ENCODE assay signal across 9 cellular contexts in genomic region chr1:234978397-234979291, GRCh38.
DNase-seq lines count a peak whose midpoint lies in the region; ATAC-seq and TF ChIP-seq lines count a peak whose summit lies in the region.
"Had no signal": no experiment of that assay in that cellular context is flagged by ENCODE, and none has a peak within 500 bp of the region (broad histone marks: within the 10 kb centered on the region; RNA-seq: fewer than 3 reads in every experiment).

No MANE protein-coding gene starts in this region.

- no peaks in the 10 kb centered on the region for H3K27me3 Mint-ChIP-seq in endodermal cell (ENCODE audit: insufficient read depth)
- no peaks in the 10 kb centered on the region for H3K27me3 Mint-ChIP-seq in naive thymus-derived CD8-positive, alpha-beta T cell

- DNase-seq in DMS79 treated with DMSO at 0.1 percent for 48 hours (lab: John Stamatoyannopoulos, UW) (peak; percentile 29), DMS79 (lab: John Stamatoyannopoulos, UW) (no peak), HCEC 1CT (peak; percentile 97), NCI-H1436 (lab: John Stamatoyannopoulos, UW) (peak; percentile 58), endodermal cell (no peak), upper lobe of right lung (peak; percentile 80)
- peak; percentile 31 for DNase-seq in activated CD4-positive, alpha-beta T cell treated with anti-CD3 and anti-CD28 coated beads for 1 hour
- DNase-seq in naive thymus-derived CD8-positive, alpha-beta T cell: peak in 1 of 10 donors; percentile 42

- peak overlapping the region; percentile 5 for H3K27ac Mint-ChIP-seq in endodermal cell
- H3K27ac Mint-ChIP-seq in naive thymus-derived CD8-positive, alpha-beta T cell: peak overlapping the region; percentile 51 to 94 (median 82)

- peak; percentile 56 to 64 for ATAC-seq in naive thymus-derived CD8-positive, alpha-beta T cell
- ATAC-seq in upper lobe of right lung: peak; percentile 66

- H3K27me3 ChIP-seq in endodermal cell (ENCODE audit: control insufficient read depth, insufficient read depth, low read length, poor library complexity, severe bottlenecking) (no peaks in the 10 kb centered on the region), upper lobe of right lung (no peaks in the 10 kb centered on the region)

- H3K9me3 Mint-ChIP-seq in endodermal cell: no peaks in the 10 kb centered on the region
- no peaks in the 10 kb centered on the region for H3K9me3 Mint-ChIP-seq in naive thymus-derived CD8-positive, alpha-beta T cell

- TF ChIP-seq CTCF in endodermal cell (conservative IDR thresholded peaks at IDR 0.05): peak; percentile 41
- TF ChIP-seq CTCF in upper lobe of right lung (IDR thresholded peaks at IDR 0.05): no peak

- WGBS in endodermal cell (ENCODE audit: insufficient coverage in 1 of 2, insufficient read length in 1 of 2), 2 experiments: 89 to 90% methylated on average over 9 to 14 of the region's 14 CpGs

- no peaks in the 10 kb centered on the region for H3K36me3 Mint-ChIP-seq in endodermal cell (ENCODE audit: low read depth)
- H3K36me3 Mint-ChIP-seq in naive thymus-derived CD8-positive, alpha-beta T cell: no peaks in the 10 kb centered on the region

- intact Hi-C loops in upper lobe of right lung (cut with DNase I): no loop called here

- H3K27ac ChIP-seq in endodermal cell (ENCODE audit: low read depth, low read length) (peak overlapping the region; percentile 52), upper lobe of right lung (peak overlapping the region; percentile 95)
- H3K27ac ChIP-seq: 22Rv1 had no signal

- H3K4me3 ChIP-seq in endodermal cell (ENCODE audit: low read length) (no peak overlapping the region), upper lobe of right lung (no peak overlapping the region)

- H3K9me3 ChIP-seq in endodermal cell (ENCODE audit: control insufficient read depth, low read length): no peaks in the 10 kb centered on the region
- H3K9me3 ChIP-seq in upper lobe of right lung: no peaks in the 10 kb centered on the region

- peaks cover 41% of the 10 kb centered on the region for H3K4me1 Mint-ChIP-seq in endodermal cell
- H3K4me1 Mint-ChIP-seq in naive thymus-derived CD8-positive, alpha-beta T cell: peaks cover 30 to 75% (median 42%) of the 10 kb centered on the region in 4 donors

- H3K9ac ChIP-seq in endodermal cell (ENCODE audit: extremely low read depth, low read length, poor library complexity, severe bottlenecking): no peak overlapping the region

- POLR2A ChIA-PET in naive thymus-derived CD8-positive, alpha-beta T cell (lab: Charles Lee): interaction anchor here (0.7 to 2.4 kb wide), 6 partner anchors 12 to 368 kb away, joined by 3 to 8 read pairs (median 4); partner anchors contain the start of gene IRF2BP2

- peaks cover 15% of the 10 kb centered on the region for H3K4me1 ChIP-seq in endodermal cell (ENCODE audit: control insufficient read depth, insufficient read depth, low read length)
- peaks cover 74% of the 10 kb centered on the region for H3K4me1 ChIP-seq in upper lobe of right lung

- H3K36me3 ChIP-seq in endodermal cell (ENCODE audit: control insufficient read depth, insufficient read depth, low read length) (no peaks in the 10 kb centered on the region), upper lobe of right lung (no peaks in the 10 kb centered on the region)

- no peak overlapping the region for H3K4me3 Mint-ChIP-seq in endodermal cell
- H3K4me3 Mint-ChIP-seq in naive thymus-derived CD8-positive, alpha-beta T cell: peak overlapping the region; percentile 6 to 82 (median 68)

Comparison
In these comparisons a context has a peak if more than half of its experiments do, and no peak if none do; other contexts are left out.
1. DNase-seq: peak in DMS79 treated with DMSO at 0.1 percent for 48 hours (single experiment), HCEC 1CT (single experiment), NCI-H1436 (single experiment), activated CD4-positive, alpha-beta T cell treated with anti-CD3 and anti-CD28 coated beads for 1 hour (single experiment) and upper lobe of right lung (single experiment); none in DMS79 (single experiment) and endodermal cell (single experiment).